ENCODE assay signal across 27 cellular contexts in genomic region chr17:3038941-3039340, GRCh38. TPM values are rescaled to one million over a fixed set of nuclear protein-coding genes. Genes with fewer than 3 reads are reported as not detected.
A peak's percentile ranks its signal among the peaks of the same experiment; 100 is the strongest.
DNase-seq lines count a peak whose midpoint lies in the region; ATAC-seq, FAIRE-seq and TF ChIP-seq lines count a peak whose summit lies in the region.
"Had no signal": no experiment of that assay in that cellular context is flagged by ENCODE, and none has a peak within 500 bp of the region (broad histone marks: within the 10 kb centered on the region; RNA-seq: fewer than 3 reads in every experiment).

No MANE protein-coding gene starts in this region.

- H3K9me3 Mint-ChIP-seq in activated naive CD8-positive, alpha-beta T cell treated with anti-CD3 and anti-CD28 coated beads, Interleukin-2, amount 50 U/mL, for 24 hours, result peaks cover 11% of the 10 kb centered on the region
- H3K9me3 Mint-ChIP-seq: neural crest cell, type B pancreatic cell had no signal

- H3K36me3 ChIP-seq in pancreas, result no peaks in the 10 kb centered on the region
- no peaks in the 10 kb centered on the region for H3K36me3 ChIP-seq in prostate gland
- H3K36me3 ChIP-seq: gastrocnemius medialis had no signal

- TF ChIP-seq POLR2A in prostate gland (IDR thresholded peaks at IDR 0.05), result no peak

- DNase-seq in DMS53 (lab: John Stamatoyannopoulos, UW) (peak; percentile 36), DMS53 treated with DMSO at 0.1 percent for 48 hours (lab: John Stamatoyannopoulos, UW; ENCODE audit: unreplicated experiment) (no peak), KBM-7 (peak; percentile 9), coronary artery (ENCODE audit: low spot score) (peak; percentile 45), pancreas (peak in 2 of 6 donors; percentile 5 to 8), prostate gland (ENCODE audit: low spot score) (no peak)
- DNase-seq in activated naive CD8-positive, alpha-beta T cell treated with anti-CD3 and anti-CD28 coated beads, Interleukin-2, amount 50 U/mL, for 24 hours, result no peak
- DNase-seq: activated CD4-positive, alpha-beta T cell treated with anti-CD3 and anti-CD28 coated beads, Interleukin-2, amount 50 U/mL, for 1 hour; activated naive CD4-positive, alpha-beta T cell treated with Interleukin-2 at 50 U/mL for 16 hours; COR-L47; gastrocnemius medialis; left cardiac atrium; NCI-H1417; NCI-H2107; stimulated activated CD4-positive, alpha-beta T cell treated with anti-CD3 and anti-CD28 coated beads, Interleukin-4, amount 100 ng/mL, for 4 hours; stomach had no signal

- 21 to 22% methylated on average over 5 of the region's 5 CpGs for WGBS in pancreas, 2 donors
- 33% methylated on average over 5 of the region's 5 CpGs for WGBS in prostate gland

- H3K27me3 ChIP-seq in pancreas, result no peaks in the 10 kb centered on the region
- no peaks in the 10 kb centered on the region for H3K27me3 ChIP-seq in prostate gland (replicated peaks; ENCODE audit: insufficient read depth)

- FAIRE-seq in pancreas (lab: Jason Lieb, UNC), result no peak
- FAIRE-seq: TTC549 had no signal

- H3K36me3 Mint-ChIP-seq in activated naive CD8-positive, alpha-beta T cell treated with anti-CD3 and anti-CD28 coated beads, Interleukin-2, amount 50 U/mL, for 24 hours (ENCODE audit: low read depth), result no peaks in the 10 kb centered on the region
- H3K36me3 Mint-ChIP-seq: mesothelial cell of epicardium, type B pancreatic cell had no signal

- intact Hi-C loops in pancreas (cut with DNase I), result no loop called here
- intact Hi-C loops in prostate gland (cut with DNase I), result no loop called here

- H3K27ac ChIP-seq in coronary artery, result no peak overlapping the region
- no peak overlapping the region for H3K27ac ChIP-seq in pancreas
- H3K27ac ChIP-seq in prostate gland, result no peak overlapping the region
- H3K27ac ChIP-seq: 22Rv1, gastrocnemius medialis, stomach had no signal

- H3K4me3 ChIP-seq in coronary artery (no peak overlapping the region), pancreas (no peak overlapping the region), prostate gland (no peak overlapping the region)
- H3K4me3 ChIP-seq: gastrocnemius medialis, smooth muscle cell, stomach had no signal

- TF ChIP-seq CTCF in coronary artery (IDR thresholded peaks at IDR 0.05), result no peak
- no peak for TF ChIP-seq CTCF in pancreas (IDR thresholded peaks at IDR 0.05)
- no peak for TF ChIP-seq CTCF in prostate gland (IDR thresholded peaks at IDR 0.05)

- peaks cover 12% of the 10 kb centered on the region for H3K27me3 Mint-ChIP-seq in activated naive CD8-positive, alpha-beta T cell treated with anti-CD3 and anti-CD28 coated beads, Interleukin-2, amount 50 U/mL, for 24 hours

- H3K4me1 Mint-ChIP-seq in activated naive CD8-positive, alpha-beta T cell treated with anti-CD3 and anti-CD28 coated beads, Interleukin-2, amount 50 U/mL, for 24 hours, result peaks cover 5% of the 10 kb centered on the region
- H3K4me1 Mint-ChIP-seq: neural crest cell had no signal

- ATAC-seq in pancreas (peak in 3 of 4 donors; percentile 7 to 33 (median 11)), GM18502 (IDR thresholded peaks at IDR 0.05; ENCODE audit: poor library complexity, unreplicated experiment) (no peak)
- no peak for ATAC-seq in activated naive CD8-positive, alpha-beta T cell treated with anti-CD3 and anti-CD28 coated beads, Interleukin-2, amount 50 U/mL, for 24 hours
- ATAC-seq: gastrocnemius medialis, left cardiac atrium, Right ventricle myocardium inferior had no signal

- H3K9me3 ChIP-seq in pancreas (no peaks in the 10 kb centered on the region), prostate gland (no peaks in the 10 kb centered on the region)
- H3K9me3 ChIP-seq: gastrocnemius medialis had no signal

- in situ Hi-C loops in KBM-7 (cut with MboI; ENCODE audit: low pct_unique_long_range_greater_than_20kb, low sequenced_read_pairs), result loop anchor here (25.0 kb wide), 1 partner anchor 623 kb away; the partner anchor contains the start of genes EMC6 and TAX1BP3

- no peak overlapping the region for H3K27ac Mint-ChIP-seq in activated naive CD8-positive, alpha-beta T cell treated with anti-CD3 and anti-CD28 coated beads, Interleukin-2, amount 50 U/mL, for 24 hours
- H3K27ac Mint-ChIP-seq: mesothelial cell of epicardium, type B pancreatic cell had no signal

- H3K4me1 ChIP-seq in pancreas (no peaks in the 10 kb centered on the region), prostate gland (replicated peaks) (no peaks in the 10 kb centered on the region)
- H3K4me1 ChIP-seq: gastrocnemius medialis, stomach had no signal

- no peak overlapping the region for H3K4me3 Mint-ChIP-seq in activated naive CD8-positive, alpha-beta T cell treated with anti-CD3 and anti-CD28 coated beads, Interleukin-2, amount 50 U/mL, for 24 hours
- H3K4me3 Mint-ChIP-seq: mesothelial cell of epicardium, neural crest cell, type B pancreatic cell had no signal

RNA-seq across cellular contexts. Expression of gene OR1D5, which starts 24.5 kb away (rescaled TPM):
- total RNA-seq in pancreas (not detected), prostate gland (not detected)
- polyA plus RNA-seq in pancreas, result not detected
- total RNA-seq: cardiac septum, gastrocnemius medialis, left cardiac atrium, mesothelial cell of epicardium, neural crest cell, pulmonary artery endothelial cell, Right ventricle myocardium inferior, smooth muscle cell, stomach had no signal
- polyA plus RNA-seq: esophagus, smooth muscle cell, stomach had no signal

Comparison
In these comparisons a context has a peak if more than half of its experiments do, and no peak if none do; other contexts are left out.
1. DNase-seq: peak in DMS53 (single experiment), KBM-7 (single experiment) and coronary artery (single experiment); none in DMS53 treated with DMSO at 0.1 percent for 48 hours (single experiment), prostate gland (single experiment) and activated naive CD8-positive, alpha-beta T cell treated with anti-CD3 and anti-CD28 coated beads, Interleukin-2, amount 50 U/mL, for 24 hours (single experiment).
2. ATAC-seq: peak in pancreas (3 of 4); none in activated naive CD8-positive, alpha-beta T cell treated with anti-CD3 and anti-CD28 coated beads, Interleukin-2, amount 50 U/mL, for 24 hours (single experiment) and GM18502 (single experiment).